In genomic region chr19:3509566-3509989, GRCh38 we compare ENCODE assay signal across 11 cellular contexts. TPM values are rescaled to one million over a fixed set of nuclear protein-coding genes. Genes with fewer than 3 reads are reported as not detected.
DNase-seq lines count a peak whose midpoint lies in the region; ATAC-seq, FAIRE-seq and TF ChIP-seq lines count a peak whose summit lies in the region.
"Had no signal": no experiment of that assay in that cellular context is flagged by ENCODE, and none has a peak within 500 bp of the region (broad histone marks: within the 10 kb centered on the region; RNA-seq: fewer than 3 reads in every experiment).

No MANE protein-coding gene starts in this region.

- POLR2A ChIA-PET in CD8-positive, alpha-beta memory T cell (lab: Charles Lee): interaction anchor here (0.5 kb wide), 1 partner anchor 15 kb away, joined by 3 read pairs; no protein-coding TSS in a partner anchor

- WGBS in esophagus squamous epithelium, 2 donors: 74 to 79% methylated on average over 5 of the region's 15 CpGs

- H3K4me1 ChIP-seq in CD8-positive, alpha-beta memory T cell (ENCODE audit: insufficient read depth, low read length): peaks cover 25% of the 10 kb centered on the region
- H3K4me1 ChIP-seq in neural progenitor cell (peaks cover 12% of the 10 kb centered on the region), esophagus squamous epithelium (peaks cover 11 to 90% (median 23%) of the 10 kb centered on the region in 3 donors)

- intact Hi-C loops in esophagus squamous epithelium (cut with DNase I): loop anchor here (5.0 kb wide), 1 partner anchor 58 kb away; no protein-coding TSS in a partner anchor

- H3K4me1 Mint-ChIP-seq in CD8-positive, alpha-beta memory T cell: peaks cover 49 to 74% (median 51%) of the 10 kb centered on the region in 3 donors
- peaks cover 35% of the 10 kb centered on the region for H3K4me1 Mint-ChIP-seq in neural progenitor cell

- TF ChIP-seq CTCF in brain microvascular endothelial cell (IDR thresholded peaks at IDR 0.05; ENCODE audit: low read depth, low read length, missing control alignments) (no peak), neural progenitor cell (IDR thresholded peaks at IDR 0.05) (no peak), esophagus squamous epithelium (IDR thresholded peaks at IDR 0.05) (no peak)

- FAIRE-seq in RCC 7860 (lab: Jason Lieb, UNC): peak; percentile 79

- CTCF ChIA-PET in CD8-positive, alpha-beta memory T cell (lab: Charles Lee): no interaction called here

- H3K4me3 ChIP-seq in CD8-positive, alpha-beta memory T cell (ENCODE audit: low read length): no peak overlapping the region
- H3K4me3 ChIP-seq in brain microvascular endothelial cell (ENCODE audit: low read depth, low read length): no peak overlapping the region
- H3K4me3 ChIP-seq in neural progenitor cell: no peak overlapping the region
- no peak overlapping the region for H3K4me3 ChIP-seq in esophagus squamous epithelium
- H3K4me3 ChIP-seq: upper lobe of left lung had no signal

- no peak overlapping the region for H3K4me2 ChIP-seq in neural progenitor cell
- H3K4me2 ChIP-seq: KMS-11 had no signal

- H2AFZ ChIP-seq in neural progenitor cell (replicated peaks): no peak overlapping the region

- peak in 1 of 5 donors; percentile 39 for DNase-seq in CD8-positive, alpha-beta memory T cell
- DNase-seq in RCC 7860 (ENCODE audit: low spot score) (peak; percentile 81), brain microvascular endothelial cell (peak; percentile 68), neural progenitor cell (ENCODE audit: low spot score) (no peak), DMS79 treated with DMSO at 0.1 percent for 48 hours (lab: John Stamatoyannopoulos, UW) (no peak), esophagus squamous epithelium (lab: John Stamatoyannopoulos, UW) (no peak), 8988T (no peak)
- DNase-seq: activated gamma-delta T cell had no signal

- peaks cover 7% of the 10 kb centered on the region for H3K36me3 ChIP-seq in CD8-positive, alpha-beta memory T cell (ENCODE audit: insufficient read depth, low read length)
- H3K36me3 ChIP-seq in brain microvascular endothelial cell (replicated peaks) (peaks cover 16% of the 10 kb centered on the region), neural progenitor cell (no peaks in the 10 kb centered on the region), esophagus squamous epithelium (peaks cover 0 to 50% (median 0%) of the 10 kb centered on the region in 3 donors)

- peaks cover 8% of the 10 kb centered on the region for H3F3A ChIP-seq in neural progenitor cell (ENCODE audit: low read depth)

- H3K9me3 Mint-ChIP-seq in CD8-positive, alpha-beta memory T cell: no peaks in the 10 kb centered on the region
- H3K9me3 Mint-ChIP-seq in neural progenitor cell: no peaks in the 10 kb centered on the region

- H3K4me3 Mint-ChIP-seq in CD8-positive, alpha-beta memory T cell: peak overlapping the region in 6 of 7 donors; percentile 52 to 90 (median 72)
- peak overlapping the region; percentile 19 for H3K4me3 Mint-ChIP-seq in neural progenitor cell

- no peak for TF ChIP-seq POLR2A in esophagus squamous epithelium (IDR thresholded peaks at IDR 0.05)

- H4K20me1 ChIP-seq in neural progenitor cell (ENCODE audit: low read depth): peaks cover 81% of the 10 kb centered on the region

- peaks cover 0 to 58% (median 0%) of the 10 kb centered on the region in 3 donors for H3K36me3 Mint-ChIP-seq in CD8-positive, alpha-beta memory T cell
- H3K36me3 Mint-ChIP-seq in neural progenitor cell: peaks cover 10% of the 10 kb centered on the region

- H3K27ac ChIP-seq in CD8-positive, alpha-beta memory T cell (ENCODE audit: low read depth, low read length): no peak overlapping the region
- H3K27ac ChIP-seq in brain microvascular endothelial cell (peak overlapping the region; percentile 53), neural progenitor cell (no peak overlapping the region), esophagus squamous epithelium (peak overlapping the region in 2 of 4 donors; percentile 61 to 71)
- H3K27ac ChIP-seq: KMS-11, upper lobe of left lung had no signal

- H3K27me3 Mint-ChIP-seq in CD8-positive, alpha-beta memory T cell: no peaks in the 10 kb centered on the region
- peaks cover 8% of the 10 kb centered on the region for H3K27me3 Mint-ChIP-seq in neural progenitor cell (ENCODE audit: insufficient read depth, low read depth)

- no peaks in the 10 kb centered on the region for H3K9me3 ChIP-seq in CD8-positive, alpha-beta memory T cell (ENCODE audit: low read length)
- H3K9me3 ChIP-seq in neural progenitor cell (ENCODE audit: low read depth) (no peaks in the 10 kb centered on the region), esophagus squamous epithelium (no peaks in the 10 kb centered on the region)
- H3K9me3 ChIP-seq: upper lobe of left lung had no signal

- in situ Hi-C loops in brain microvascular endothelial cell (cut with HindIII; ENCODE audit: low pct_ligation_motif_present, low sequenced_read_pairs): no loop called here

- H3K27ac Mint-ChIP-seq in CD8-positive, alpha-beta memory T cell: peak overlapping the region in 7 of 8 donors; percentile 43 to 89 (median 80)
- no peak overlapping the region for H3K27ac Mint-ChIP-seq in neural progenitor cell

- no peak for ATAC-seq in HG02588 (IDR thresholded peaks at IDR 0.05; ENCODE audit: unreplicated experiment)

- H3K27me3 ChIP-seq in CD8-positive, alpha-beta memory T cell (ENCODE audit: insufficient read depth, low read length, poor library complexity, severe bottlenecking): no peaks in the 10 kb centered on the region
- no peaks in the 10 kb centered on the region for H3K27me3 ChIP-seq in brain microvascular endothelial cell (replicated peaks)
- no peaks in the 10 kb centered on the region for H3K27me3 ChIP-seq in neural progenitor cell
- no peaks in the 10 kb centered on the region for H3K27me3 ChIP-seq in esophagus squamous epithelium
- H3K27me3 ChIP-seq: upper lobe of left lung had no signal

- H3K9ac ChIP-seq in neural progenitor cell: no peak overlapping the region
- H3K9ac ChIP-seq: KMS-11 had no signal

- peaks cover 82% of the 10 kb centered on the region for H3K79me2 ChIP-seq in neural progenitor cell (ENCODE audit: low read depth)

RNA-seq across cellular contexts. Expression of gene FZR1, which starts 3.5 kb away (rescaled TPM):
- 10 to 100 TPM; 36.7 to 36.9 TPM for total RNA-seq in CD8-positive, alpha-beta memory T cell
- polyA plus RNA-seq in CD8-positive, alpha-beta memory T cell: 14.4 TPM
- 16.4 and 56.1 TPM in 2 replicates for total RNA-seq in neural progenitor cell (ENCODE audit: low replicate concordance)
- total RNA-seq in esophagus squamous epithelium: 10 to 100 TPM; 26.5 to 46.8 (median 27.2) TPM

RNA-seq across cellular contexts. Expression of gene DOHH, which starts 9.1 kb away (rescaled TPM):
- total RNA-seq in CD8-positive, alpha-beta memory T cell: 10 to 100 TPM; 21.3 to 21.4 TPM
- 14.0 TPM for polyA plus RNA-seq in CD8-positive, alpha-beta memory T cell
- total RNA-seq in neural progenitor cell (ENCODE audit: low replicate concordance) (0.69 and 12.1 TPM in 2 replicates), esophagus squamous epithelium (10 to 100 TPM; 21.0 to 29.5 (median 26.4) TPM)

RNA-seq across cellular contexts. Expression of gene SMIM44, which starts 26.3 kb away (rescaled TPM):
- total RNA-seq in CD8-positive, alpha-beta memory T cell: not detected
- not detected for polyA plus RNA-seq in CD8-positive, alpha-beta memory T cell
- not detected in 2 replicates for total RNA-seq in neural progenitor cell (ENCODE audit: low replicate concordance)
- not detected for total RNA-seq in esophagus squamous epithelium
- total RNA-seq: upper lobe of left lung had no signal

RNA-seq across cellular contexts. Expression of gene SMIM24, which starts 29.3 kb away (rescaled TPM):
- not detected for total RNA-seq in CD8-positive, alpha-beta memory T cell
- 0.66 TPM for polyA plus RNA-seq in CD8-positive, alpha-beta memory T cell
- total RNA-seq in neural progenitor cell (ENCODE audit: low replicate concordance) (0.81 and 1.7 TPM in 2 replicates), esophagus squamous epithelium (not detected)

RNA-seq across cellular contexts. Expression of gene TEKTIP1, which starts 29.4 kb away (rescaled TPM):
- 1 to 10 TPM; 1.0 to 1.2 TPM for total RNA-seq in CD8-positive, alpha-beta memory T cell
- polyA plus RNA-seq in CD8-positive, alpha-beta memory T cell: 0.38 TPM
- not detected in 2 replicates for total RNA-seq in neural progenitor cell (ENCODE audit: low replicate concordance)
- total RNA-seq in esophagus squamous epithelium: under 1 TPM in 1 of 4 donors, not detected in 3; 0.95 TPM

Comparison
In these comparisons a context has a peak if more than half of its experiments do, and no peak if none do; other contexts are left out.
1. DNase-seq: peak in RCC 7860 (single experiment) and brain microvascular endothelial cell (single experiment); none in neural progenitor cell (single experiment), DMS79 treated with DMSO at 0.1 percent for 48 hours (single experiment), esophagus squamous epithelium (single experiment) and 8988T (single experiment).